30 cellular contexts compared by ENCODE assay signal in the genomic region with DNA sequence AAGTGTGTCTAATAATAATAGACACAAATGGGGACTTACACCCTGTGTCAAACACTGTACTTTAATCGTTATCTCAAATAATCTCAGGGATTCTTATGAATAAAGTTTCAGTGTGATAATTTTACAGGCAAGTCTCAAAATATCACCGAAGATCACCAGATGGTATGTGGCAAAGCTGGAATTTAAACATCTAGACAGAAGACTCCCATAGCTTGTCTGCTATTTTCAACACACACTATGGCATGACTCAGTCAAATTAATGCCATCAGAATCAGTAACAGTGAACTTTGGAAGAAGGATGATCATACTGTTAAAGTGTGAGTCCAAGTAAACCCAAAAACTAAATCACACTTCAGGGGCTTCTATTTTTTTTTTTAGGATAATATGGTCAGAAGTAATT.
"Had no signal": no experiment of that assay in that cellular context is flagged by ENCODE, and none has a peak within 500 bp of the region (broad histone marks: within the 10 kb centered on the region; RNA-seq: fewer than 3 reads in every experiment).

No MANE protein-coding gene starts in this region.

- H3K4me3 ChIP-seq: body of pancreas, cardiac muscle cell, coronary artery, dorsolateral prefrontal cortex, spleen, testis, transverse colon had no signal

- H3K79me2 ChIP-seq: parathyroid adenoma had no signal

- H2AFZ ChIP-seq: parathyroid adenoma had no signal

- H3K27me3 Mint-ChIP-seq: activated CD4-positive, alpha-beta T cell treated with anti-CD3 and anti-CD28 coated beads for 36 hours; activated CD8-positive, alpha-beta memory T cell treated with anti-CD3 and anti-CD28 coated beads, Interleukin-2, amount 10 ng/mL, durations not matched to agents 7 days and 5 days; naive thymus-derived CD8-positive, alpha-beta T cell had no signal

- H3K27ac Mint-ChIP-seq: activated CD4-positive, alpha-beta T cell treated with anti-CD3 and anti-CD28 coated beads for 36 hours; activated CD8-positive, alpha-beta memory T cell treated with anti-CD3 and anti-CD28 coated beads, Interleukin-2, amount 10 ng/mL, durations not matched to agents 7 days and 5 days; activated CD8-positive, alpha-beta T cell treated with anti-CD3 and anti-CD28 coated beads, Interleukin-2, amount 10 ng/mL, durations not matched to agents 7 days and 5 days; activated naive CD4-positive, alpha-beta T cell treated with anti-CD3 and anti-CD28 coated beads, Interleukin-2, amount 50 U/mL, for 72 hours; activated T-cell treated with anti-CD3 and anti-CD28 coated beads, Interleukin-2, amount 50 U/mL, for 72 hours; naive thymus-derived CD8-positive, alpha-beta T cell; T-helper 2 cell treated with Interferon-gamma antibody and Interleukin-4, amounts not matched to agents 5 μg/mL and 100 μg/mL, for 36 hours had no signal

- H3K36me3 ChIP-seq: cardiac muscle cell, spleen, transverse colon had no signal

- DNase-seq: activated CD4-positive, alpha-beta T cell treated with anti-CD3 and anti-CD28 coated beads for 36 hours; activated CD4-positive, CD25-positive, alpha-beta regulatory T cell; activated CD8-positive, alpha-beta memory T cell treated with anti-CD3 and anti-CD28 coated beads, Interleukin-2, amount 10 ng/mL, durations not matched to agents 7 days and 5 days; activated CD8-positive, alpha-beta T cell treated with anti-CD3 and anti-CD28 coated beads, Interleukin-2, amount 10 ng/mL, durations not matched to agents 7 days and 5 days; activated naive CD4-positive, alpha-beta T cell; activated T-cell treated with anti-CD3 and anti-CD28 coated beads for 4 hours; activated T-cell treated with anti-CD3 and anti-CD28 coated beads, Interleukin-2, amount 50 U/mL, for 72 hours; body of pancreas; dorsolateral prefrontal cortex; effector memory CD4-positive, alpha-beta T cell; erythroblast; head of caudate nucleus; hippocampal formation; kidney; left colon; midbrain; naive thymus-derived CD8-positive, alpha-beta T cell; nucleus accumbens; right cardiac atrium; spleen; stimulated activated naive CD4-positive, alpha-beta T cell treated with Interleukin-2 at 50 U/mL for 16 hours; T-helper 1 cell; testis; transverse colon had no signal

- FAIRE-seq: kidney had no signal

- H3K4me1 ChIP-seq: body of pancreas, parathyroid adenoma, spleen, testis, transverse colon had no signal

- H3K27ac ChIP-seq: body of pancreas, cardiac muscle cell, coronary artery, parathyroid adenoma, spleen, testis, transverse colon had no signal

- H3K4me1 Mint-ChIP-seq: activated CD4-positive, alpha-beta T cell treated with anti-CD3 and anti-CD28 coated beads for 36 hours; activated CD8-positive, alpha-beta memory T cell treated with anti-CD3 and anti-CD28 coated beads, Interleukin-2, amount 10 ng/mL, durations not matched to agents 7 days and 5 days; naive thymus-derived CD8-positive, alpha-beta T cell; neural crest cell had no signal

- H3K9ac ChIP-seq: parathyroid adenoma had no signal

- H3K36me3 Mint-ChIP-seq: activated CD8-positive, alpha-beta memory T cell treated with anti-CD3 and anti-CD28 coated beads, Interleukin-2, amount 10 ng/mL, durations not matched to agents 7 days and 5 days had no signal

- H3K9me3 ChIP-seq: body of pancreas, testis had no signal

- H3K27me3 ChIP-seq: body of pancreas, cardiac muscle cell, dorsolateral prefrontal cortex, spleen, testis, transverse colon had no signal

- ATAC-seq: activated CD4-positive, alpha-beta T cell treated with anti-CD3 and anti-CD28 coated beads for 36 hours; activated CD8-positive, alpha-beta memory T cell treated with anti-CD3 and anti-CD28 coated beads, Interleukin-2, amount 10 ng/mL, durations not matched to agents 7 days and 5 days; activated CD8-positive, alpha-beta T cell treated with anti-CD3 and anti-CD28 coated beads, Interleukin-2, amount 10 ng/mL, durations not matched to agents 7 days and 5 days; activated naive CD4-positive, alpha-beta T cell treated with anti-CD3 and anti-CD28 coated beads, Interleukin-2, amount 50 U/mL, for 72 hours; activated T-cell treated with anti-CD3 and anti-CD28 coated beads, Interleukin-2, amount 50 U/mL, for 72 hours; body of pancreas; left colon; naive thymus-derived CD8-positive, alpha-beta T cell; right cardiac atrium had no signal

- H3K4me3 Mint-ChIP-seq: activated CD4-positive, alpha-beta T cell treated with anti-CD3 and anti-CD28 coated beads for 36 hours; activated CD8-positive, alpha-beta memory T cell treated with anti-CD3 and anti-CD28 coated beads, Interleukin-2, amount 10 ng/mL, durations not matched to agents 7 days and 5 days; activated CD8-positive, alpha-beta T cell treated with anti-CD3 and anti-CD28 coated beads, Interleukin-2, amount 10 ng/mL, durations not matched to agents 7 days and 5 days; activated T-cell treated with anti-CD3 and anti-CD28 coated beads, Interleukin-2, amount 50 U/mL, for 72 hours; naive thymus-derived CD8-positive, alpha-beta T cell; neural crest cell; T-helper 2 cell treated with Interferon-gamma antibody and Interleukin-4, amounts not matched to agents 5 μg/mL and 100 μg/mL, for 36 hours had no signal
